8 cellular contexts compared by ENCODE assay signal in the genomic region with DNA sequence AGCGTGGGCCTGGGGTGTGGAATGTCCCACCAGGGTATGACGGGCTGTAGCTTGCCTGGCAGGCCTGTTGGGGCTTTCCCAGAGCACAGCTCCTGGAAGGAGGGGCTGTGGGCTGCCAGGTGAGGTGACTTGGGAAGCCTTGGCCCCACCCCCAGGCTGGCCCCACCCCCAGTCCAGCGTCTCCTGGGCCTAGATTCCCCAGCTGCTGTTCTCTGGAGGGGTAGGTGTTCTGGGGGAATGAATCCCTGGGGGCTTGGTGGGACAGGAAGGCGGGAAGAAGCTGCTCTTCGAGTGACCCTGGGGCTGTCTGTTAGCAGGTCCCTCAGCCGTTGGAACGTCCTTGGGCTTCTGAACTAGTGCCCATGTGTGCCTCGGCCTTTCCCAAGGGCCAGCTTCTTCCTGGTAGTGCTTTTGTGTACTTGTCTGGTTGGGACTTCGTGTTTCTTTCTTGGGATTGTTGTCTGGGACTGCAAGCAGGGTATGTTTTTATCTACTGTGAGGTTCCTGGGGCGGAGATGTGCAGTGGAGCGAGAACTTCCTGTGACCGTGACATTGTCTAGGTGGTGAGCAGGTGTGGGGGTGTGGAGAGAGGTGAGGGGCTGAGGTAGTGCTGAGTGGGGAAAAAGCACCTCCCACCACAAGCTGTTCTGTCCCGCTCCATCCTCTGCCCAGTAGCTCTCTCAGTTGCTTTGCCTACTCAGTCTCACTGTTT. TPM values are rescaled to one million over a fixed set of nuclear protein-coding genes. Genes with fewer than 3 reads are reported as not detected.
DNase-seq lines count a peak whose midpoint lies in the region; ATAC-seq and TF ChIP-seq lines count a peak whose summit lies in the region.

No MANE protein-coding gene starts in this region.

- no peak overlapping the region for H3K4me3 ChIP-seq in left ventricle myocardium inferior

- no peaks in the 10 kb centered on the region for H3K9me3 ChIP-seq in left ventricle myocardium inferior (replicated peaks)

- H3K4me1 Mint-ChIP-seq in effector memory CD8-positive, alpha-beta T cell (ENCODE audit: low read depth in 2 of 2): peaks cover 19 to 25% of the 10 kb centered on the region in 2 donors
- H3K4me1 Mint-ChIP-seq in neural crest cell: peaks cover 75% of the 10 kb centered on the region

- H3K4me3 Mint-ChIP-seq in effector memory CD8-positive, alpha-beta T cell: peak overlapping the region; percentile 66 to 71
- H3K4me3 Mint-ChIP-seq in neural crest cell: peak overlapping the region; percentile 96

- TF ChIP-seq CTCF in left ventricle myocardium inferior (IDR thresholded peaks at IDR 0.05; ENCODE audit: borderline replicate concordance) (no peak), neural crest cell (conservative IDR thresholded peaks at IDR 0.05) (no peak)

- H3K27ac Mint-ChIP-seq in effector memory CD8-positive, alpha-beta T cell: no peak overlapping the region
- peak overlapping the region; percentile 93 for H3K27ac Mint-ChIP-seq in neural crest cell (ENCODE audit: unreplicated experiment)

- DNase-seq in left ventricle myocardium inferior (no peak), Right ventricle myocardium inferior (ENCODE audit: missing footprints) (no peak), NCI-H748 treated with DMSO at 0.1 percent for 48 hours (lab: John Stamatoyannopoulos, UW) (peak; percentile 44), neural crest cell (ENCODE audit: low read depth, low spot score) (no peak), MV-4-11 (lab: John Stamatoyannopoulos, UW) (no peak)
- DNase-seq in effector memory CD8-positive, alpha-beta T cell: no peak

- peaks cover 54% of the 10 kb centered on the region for H3K4me1 ChIP-seq in left ventricle myocardium inferior

- intact Hi-C loops in left ventricle myocardium inferior (cut with micrococcal nuclease): loop anchor here (10.0 kb wide), 1 partner anchor 138 kb away; a partner anchor contains a TSS
- intact Hi-C loops in Right ventricle myocardium inferior (cut with DNase I): loop anchor here (5.0 kb wide), 1 partner anchor 151 kb away; no protein-coding TSS in a partner anchor

- peaks cover 0 to 17% of the 10 kb centered on the region in 2 donors for H3K27me3 Mint-ChIP-seq in effector memory CD8-positive, alpha-beta T cell
- H3K27me3 Mint-ChIP-seq in neural crest cell (ENCODE audit: low read depth): no peaks in the 10 kb centered on the region

- ATAC-seq in Right ventricle myocardium inferior (no peak), HG02973 (IDR thresholded peaks at IDR 0.05; ENCODE audit: unreplicated experiment) (no peak)
- no peak for ATAC-seq in effector memory CD8-positive, alpha-beta T cell (replicated peaks)
- ATAC-seq in activated CD4-positive, CD25-positive, alpha-beta regulatory T cell treated with anti-CD3 and anti-CD28 coated beads, Interleukin-2, amount 50 U/mL, for 24 hours: no peak

- H3K27me3 ChIP-seq in left ventricle myocardium inferior (ENCODE audit: low read depth): no peaks in the 10 kb centered on the region

- H3K36me3 ChIP-seq in left ventricle myocardium inferior: no peaks in the 10 kb centered on the region

- H3K9me3 Mint-ChIP-seq in effector memory CD8-positive, alpha-beta T cell: no peaks in the 10 kb centered on the region
- H3K9me3 Mint-ChIP-seq in neural crest cell: no peaks in the 10 kb centered on the region

- no peaks in the 10 kb centered on the region for H3K36me3 Mint-ChIP-seq in effector memory CD8-positive, alpha-beta T cell (ENCODE audit: insufficient read depth)
- no peaks in the 10 kb centered on the region for H3K36me3 Mint-ChIP-seq in neural crest cell (ENCODE audit: low read depth)

- peak overlapping the region; percentile 86 for H3K27ac ChIP-seq in left ventricle myocardium inferior (replicated peaks)

RNA-seq across cellular contexts. Expression of a gene that starts 1.4 kb away (rescaled TPM):
- total RNA-seq in left ventricle myocardium inferior: 28.2 TPM
- total RNA-seq in Right ventricle myocardium inferior: 32.5 TPM
- total RNA-seq in neural crest cell: 160 and 178 TPM in 2 replicates

RNA-seq across cellular contexts. Expression of a gene that starts 25.1 kb away (rescaled TPM):
- total RNA-seq in left ventricle myocardium inferior (23.0 TPM), Right ventricle myocardium inferior (22.2 TPM), neural crest cell (72.6 and 78.5 TPM in 2 replicates)

RNA-seq across cellular contexts. Expression of a gene that starts 31.1 kb away (rescaled TPM):
- total RNA-seq in left ventricle myocardium inferior: 21.0 TPM
- total RNA-seq in Right ventricle myocardium inferior: 18.3 TPM
- 61.3 and 68.2 TPM in 2 replicates for total RNA-seq in neural crest cell

RNA-seq across cellular contexts. Expression of a gene that starts 49.0 kb away (rescaled TPM):
- total RNA-seq in left ventricle myocardium inferior: not detected
- total RNA-seq in Right ventricle myocardium inferior: not detected
- total RNA-seq in neural crest cell: not detected in 2 replicates

RNA-seq across cellular contexts. Expression of a gene that starts 57.9 kb away (rescaled TPM):
- not detected for total RNA-seq in left ventricle myocardium inferior
- not detected for total RNA-seq in Right ventricle myocardium inferior
- not detected in 2 replicates for total RNA-seq in neural crest cell
